In genomic region chr6:16363749-16364148, GRCh38 we compare ENCODE assay signal across 30 cellular contexts.
"Had no signal": no experiment of that assay in that cellular context is flagged by ENCODE, and none has a peak within 500 bp of the region (broad histone marks: within the 10 kb centered on the region; RNA-seq: fewer than 3 reads in every experiment).

No MANE protein-coding gene starts in this region.

- H3K4me3 ChIP-seq: left lung, lower lobe of right lung, pancreas, prostate gland, skin epidermis, stomach, testis, thyroid gland, transverse colon, upper lobe of left lung had no signal

- DNase-seq: hippocampal formation; kidney glomerular epithelial cell; left cardiac atrium; left lung; lower lobe of right lung; mammary epithelial cell; mesenchymal stem cell; naive thymus-derived CD8-positive, alpha-beta T cell; nucleus accumbens; pancreas; posterior cingulate gyrus; retina; right cardiac atrium; stimulated activated CD4-positive, alpha-beta T cell treated with anti-CD3 and anti-CD28 coated beads, Interleukin-12 subunit alpha, Interleukin-12 subunit beta, amount 100 ng/mL, for 4 hours; stimulated activated CD4-positive, alpha-beta T cell treated with anti-CD3 and anti-CD28 coated beads, Interleukin-15, amount 100 ng/mL, for 24 hours; stimulated activated CD4-positive, alpha-beta T cell treated with anti-CD3 and anti-CD28 coated beads, Interleukin-2, amount 100 ng/mL, for 24 hours; stimulated activated CD4-positive, alpha-beta T cell treated with anti-CD3 and anti-CD28 coated beads, Interleukin-4, amount 100 ng/mL, for 1 hour; stimulated activated naive B cell treated with anti-CD40 and anti-IgM and Interleukin-4, amounts not matched to agents 10 μg/mL and 1 μg/mL and 100 μg/mL, for 72 hours; stimulated activated naive CD8-positive, alpha-beta T cell treated with anti-CD3 and anti-CD28 coated beads, Interleukin-15, Interleukin-2, amounts not matched to agents 100 U/mL and 50 U/mL, for 24 hours; stomach; testis; thyroid gland; transverse colon; upper lobe of left lung had no signal

- H3K9me3 ChIP-seq: left lung, lower lobe of right lung, pancreas, prostate gland, stomach, testis, thyroid gland, transverse colon, upper lobe of left lung had no signal

- H3K36me3 ChIP-seq: lower lobe of right lung, pancreas, prostate gland, thyroid gland, transverse colon had no signal

- H3K4me3 Mint-ChIP-seq: naive thymus-derived CD8-positive, alpha-beta T cell; nephron; neural crest cell; stimulated activated naive B cell treated with anti-CD40 and anti-IgM and Interleukin-4, amounts not matched to agents 10 μg/mL and 1 μg/mL and 100 μg/mL, for 72 hours had no signal

- H3K27me3 Mint-ChIP-seq: naive thymus-derived CD8-positive, alpha-beta T cell had no signal

- H3K27ac Mint-ChIP-seq: naive thymus-derived CD8-positive, alpha-beta T cell; stimulated activated naive B cell treated with anti-CD40 and anti-IgM and Interleukin-4, amounts not matched to agents 10 μg/mL and 1 μg/mL and 100 μg/mL, for 72 hours had no signal

- ATAC-seq: left cardiac atrium; left lung; lower lobe of right lung; naive thymus-derived CD8-positive, alpha-beta T cell; pancreas; right cardiac atrium; sciatic nerve; stimulated activated naive B cell treated with anti-CD40 and anti-IgM and Interleukin-4, amounts not matched to agents 10 μg/mL and 1 μg/mL and 100 μg/mL, for 72 hours; stimulated activated naive CD8-positive, alpha-beta T cell treated with anti-CD3 and anti-CD28 coated beads, Interleukin-15, Interleukin-2, amounts not matched to agents 100 U/mL and 50 U/mL, for 24 hours had no signal

- H3K9me3 Mint-ChIP-seq: naive thymus-derived CD8-positive, alpha-beta T cell; nephron; neural crest cell; stimulated activated naive B cell treated with anti-CD40 and anti-IgM and Interleukin-4, amounts not matched to agents 10 μg/mL and 1 μg/mL and 100 μg/mL, for 72 hours had no signal

- FAIRE-seq: keratinocyte, pancreas had no signal

- H3K4me1 Mint-ChIP-seq: naive thymus-derived CD8-positive, alpha-beta T cell; stimulated activated naive B cell treated with anti-CD40 and anti-IgM and Interleukin-4, amounts not matched to agents 10 μg/mL and 1 μg/mL and 100 μg/mL, for 72 hours had no signal

- H3K27me3 ChIP-seq: left lung, pancreas, stomach, testis, thyroid gland, transverse colon, upper lobe of left lung had no signal

- H3K27ac ChIP-seq: left lung, lower lobe of right lung, pancreas, prostate gland, skin epidermis, stomach, testis, thyroid gland, transverse colon, upper lobe of left lung had no signal

- H3K4me1 ChIP-seq: left lung, lower lobe of right lung, prostate gland, thyroid gland had no signal
